1 cellular context compared by ENCODE assay signal in genomic region chr9:114505187-114506081, GRCh38.
TF ChIP-seq lines count a peak whose summit lies in the region.

TSS of gene WHRN (minus strand) at chr9:114505473. CDS start at chr9:114504801, 672 bp downstream.

TF ChIP-seq in GM12878, 131 proteins besides CTCF, POLR2A, EP300 and RAD21 (continued from another document):
- TF ChIP-seq, protein P1, sequence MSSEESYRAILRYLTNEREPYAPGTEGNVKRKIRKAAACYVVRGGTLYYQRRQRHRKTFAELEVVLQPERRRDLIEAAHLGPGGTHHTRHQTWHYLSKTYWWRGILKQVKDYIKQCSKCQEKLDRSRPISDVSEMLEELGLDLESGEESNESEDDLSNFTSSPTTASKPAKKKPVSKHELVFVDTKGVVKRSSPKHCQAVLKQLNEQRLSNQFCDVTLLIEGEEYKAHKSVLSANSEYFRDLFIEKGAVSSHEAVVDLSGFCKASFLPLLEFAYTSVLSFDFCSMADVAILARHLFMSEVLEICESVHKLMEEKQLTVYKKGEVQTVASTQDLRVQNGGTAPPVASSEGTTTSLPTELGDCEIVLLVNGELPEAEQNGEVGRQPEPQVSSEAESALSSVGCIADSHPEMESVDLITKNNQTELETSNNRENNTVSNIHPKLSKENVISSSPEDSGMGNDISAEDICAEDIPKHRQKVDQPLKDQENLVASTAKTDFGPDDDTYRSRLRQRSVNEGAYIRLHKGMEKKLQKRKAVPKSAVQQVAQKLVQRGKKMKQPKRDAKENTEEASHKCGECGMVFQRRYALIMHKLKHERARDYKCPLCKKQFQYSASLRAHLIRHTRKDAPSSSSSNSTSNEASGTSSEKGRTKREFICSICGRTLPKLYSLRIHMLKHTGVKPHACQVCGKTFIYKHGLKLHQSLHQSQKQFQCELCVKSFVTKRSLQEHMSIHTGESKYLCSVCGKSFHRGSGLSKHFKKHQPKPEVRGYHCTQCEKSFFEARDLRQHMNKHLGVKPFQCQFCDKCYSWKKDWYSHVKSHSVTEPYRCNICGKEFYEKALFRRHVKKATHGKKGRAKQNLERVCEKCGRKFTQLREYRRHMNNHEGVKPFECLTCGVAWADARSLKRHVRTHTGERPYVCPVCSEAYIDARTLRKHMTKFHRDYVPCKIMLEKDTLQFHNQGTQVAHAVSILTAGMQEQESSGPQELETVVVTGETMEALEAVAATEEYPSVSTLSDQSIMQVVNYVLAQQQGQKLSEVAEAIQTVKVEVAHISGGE (CRISPR knock-in tag; IDR thresholded peaks at IDR 0.05) = no peak
- TF ChIP-seq MYC (IDR thresholded peaks at IDR 0.05; ENCODE audit: insufficient read depth, insufficient read length, insufficient replicate concordance, low read length, severe bottlenecking) = no peak
- no peak for TF ChIP-seq USF1 (IDR thresholded peaks at IDR 0.05; ENCODE audit: borderline replicate concordance, extremely low read length, insufficient read depth, low read depth, low read length)
- no peak for TF ChIP-seq MEF2B (IDR thresholded peaks at IDR 0.05; ENCODE audit: partially characterized antibody, poor library complexity, severe bottlenecking)
- TF ChIP-seq POLR2AphosphoS2 (IDR thresholded peaks at IDR 0.05; ENCODE audit: low read depth, low read length) = no peak
